Comparison of ENCODE assay signal across 8 cellular contexts in genomic region chr9:137694962-137695875, GRCh38.
DNase-seq lines count a peak whose midpoint lies in the region; ATAC-seq and TF ChIP-seq lines count a peak whose summit lies in the region.

No MANE protein-coding gene starts in this region.

- H3K27me3 ChIP-seq in GM06990 (replicated peaks; ENCODE audit: control insufficient read depth, insufficient read depth, low read length) (no peaks in the 10 kb centered on the region), MG63 (no peaks in the 10 kb centered on the region), thyroid gland (no peaks in the 10 kb centered on the region)

- no peaks in the 10 kb centered on the region for H3K27me3 Mint-ChIP-seq in chondrocyte (ENCODE audit: low read depth)

- H3K9me3 ChIP-seq in MG63 (no peaks in the 10 kb centered on the region), thyroid gland (no peaks in the 10 kb centered on the region)

- TF ChIP-seq POLR2A in thyroid gland (IDR thresholded peaks at IDR 0.05): no peak

- peak; percentile 67 for TF ChIP-seq CTCF in GM06990 (IDR thresholded peaks at IDR 0.05; ENCODE audit: insufficient read depth, low read length, poor library complexity, severe bottlenecking)
- TF ChIP-seq CTCF in chondrocyte (IDR thresholded peaks at IDR 0.05): peak; percentile 71
- peak; percentile 49 to 75 (median 61) for TF ChIP-seq CTCF in thyroid gland (IDR thresholded peaks at IDR 0.05)

- H3K4me1 ChIP-seq in thyroid gland: peaks cover 17 to 27% of the 10 kb centered on the region in 2 donors

- H3K4me3 Mint-ChIP-seq in chondrocyte (ENCODE audit: unreplicated experiment): no peak overlapping the region

- H3K4me1 Mint-ChIP-seq in chondrocyte (ENCODE audit: low read depth): peaks cover 44% of the 10 kb centered on the region

- H3K27ac Mint-ChIP-seq in chondrocyte (ENCODE audit: unreplicated experiment): no peak overlapping the region

- intact Hi-C loops in thyroid gland (cut with DNase I): no loop called here

- H3K36me3 Mint-ChIP-seq in chondrocyte (ENCODE audit: low read depth): no peaks in the 10 kb centered on the region

- DNase-seq in GM06990 (ENCODE audit: extremely low read depth, insufficient read length) (no peak), MG63 (peak; percentile 26), chondrocyte (ENCODE audit: low spot score) (peak; percentile 83), left kidney (ENCODE audit: low read depth, low spot score) (peak; percentile 84), thyroid gland (peak; percentile 59 to 66), GF-D8 (lab: John Stamatoyannopoulos, UW) (no peak)

- no peaks in the 10 kb centered on the region for H3K9me3 Mint-ChIP-seq in chondrocyte (ENCODE audit: low read depth)

- no peak overlapping the region for H3K4me3 ChIP-seq in GM06990 (replicated peaks; ENCODE audit: low read depth, low read length)
- no peak overlapping the region for H3K4me3 ChIP-seq in MG63
- H3K4me3 ChIP-seq in thyroid gland (replicated peaks in 1 of 3): no peak overlapping the region

- 66 to 68% methylated on average over 19 to 21 of the region's 22 CpGs for WGBS in thyroid gland, 2 donors

- peaks cover 1% of the 10 kb centered on the region for H3K36me3 ChIP-seq in GM06990 (ENCODE audit: control insufficient read depth, insufficient read depth, low read length)
- H3K36me3 ChIP-seq in MG63: no peaks in the 10 kb centered on the region
- H3K36me3 ChIP-seq in thyroid gland: no peaks in the 10 kb centered on the region

- no peak overlapping the region for H3K27ac ChIP-seq in thyroid gland

- ATAC-seq in HG02870 (IDR thresholded peaks at IDR 0.05; ENCODE audit: unreplicated experiment) (no peak), HG03139 (IDR thresholded peaks at IDR 0.05; ENCODE audit: unreplicated experiment) (no peak)

Comparison
In these comparisons a context has a peak if more than half of its experiments do, and no peak if none do; other contexts are left out.
1. DNase-seq: peak in MG63 (single experiment), chondrocyte (single experiment), left kidney (single experiment) and thyroid gland (2 of 2); none in GM06990 (single experiment) and GF-D8 (single experiment).
2. Peak in every context shown above with its lines, with median percentiles within 50 percentile points of each other: CTCF ChIP-seq.